ENCODE assay signal across 23 cellular contexts in the genomic region with DNA sequence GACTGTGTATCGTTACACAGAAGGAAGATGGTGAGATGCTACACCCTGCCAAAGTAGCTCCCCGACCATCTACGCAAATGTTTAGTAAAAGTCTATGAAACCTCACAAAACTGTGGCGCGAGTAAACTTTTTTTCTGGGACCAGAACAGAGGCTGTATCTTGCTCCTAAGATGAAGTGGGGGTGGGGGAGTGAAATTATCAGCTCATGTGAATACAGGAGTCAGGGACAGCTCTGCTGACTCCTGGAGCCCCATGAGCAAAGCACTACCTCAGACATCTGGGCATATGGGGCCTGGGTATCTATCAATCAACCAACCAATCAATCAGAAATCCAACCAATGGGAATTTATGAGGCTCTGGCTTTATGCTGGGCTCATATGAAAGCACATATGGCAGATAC.
"Had no signal": no experiment of that assay in that cellular context is flagged by ENCODE, and none has a peak within 500 bp of the region (broad histone marks: within the 10 kb centered on the region; RNA-seq: fewer than 3 reads in every experiment).

No MANE protein-coding gene starts in this region.

- H3K9me3 Mint-ChIP-seq: activated naive CD4-positive, alpha-beta T cell treated with anti-CD3 and anti-CD28 coated beads, Interleukin-2, amount 50 U/mL, for 24 hours had no signal

- H3K36me3 ChIP-seq: ascending aorta had no signal

- ATAC-seq: activated CD8-positive, alpha-beta T cell treated with anti-CD3 and anti-CD28 coated beads, Interleukin-2, amount 10 ng/mL, durations not matched to agents 7 days and 5 days; body of pancreas; WTC11 had no signal

- H3K4me3 Mint-ChIP-seq: activated CD8-positive, alpha-beta T cell treated with anti-CD3 and anti-CD28 coated beads, Interleukin-2, amount 10 ng/mL, durations not matched to agents 7 days and 5 days; activated naive CD4-positive, alpha-beta T cell treated with anti-CD3 and anti-CD28 coated beads, Interleukin-2, amount 50 U/mL, for 24 hours; T-helper 1 cell treated with Interleukin-12 subunit alpha and Interleukin-12 subunit beta and Interleukin-4 antibody, amounts not matched to agents 30 μg/mL and 1 μg/mL, for 36 hours; WTC11 had no signal

- H3K9me3 ChIP-seq: ascending aorta, body of pancreas had no signal

- H3K4me3 ChIP-seq: ascending aorta, body of pancreas, PC-9 had no signal

- H3K27me3 ChIP-seq: ascending aorta, body of pancreas had no signal

- H2AFZ ChIP-seq: PC-9 had no signal

- H3K27ac Mint-ChIP-seq: activated CD8-positive, alpha-beta T cell treated with anti-CD3 and anti-CD28 coated beads, Interleukin-2, amount 10 ng/mL, durations not matched to agents 7 days and 5 days; activated naive CD4-positive, alpha-beta T cell treated with anti-CD3 and anti-CD28 coated beads, Interleukin-2, amount 50 U/mL, for 24 hours; WTC11 had no signal

- H3K27ac ChIP-seq: ascending aorta, body of pancreas, PC-9 had no signal

- H3K4me1 Mint-ChIP-seq: activated naive CD4-positive, alpha-beta T cell treated with anti-CD3 and anti-CD28 coated beads, Interleukin-2, amount 50 U/mL, for 24 hours had no signal

- H3K36me3 Mint-ChIP-seq: activated naive CD4-positive, alpha-beta T cell treated with anti-CD3 and anti-CD28 coated beads, Interleukin-2, amount 50 U/mL, for 24 hours had no signal

- H3K4me2 ChIP-seq: PC-9 had no signal

- DNase-seq: activated CD4-positive, alpha-beta T cell treated with anti-CD3 and anti-CD28 coated beads for 48 hours; activated CD4-positive, alpha-beta T cell treated with anti-CD3 and anti-CD28 coated beads, Interleukin-2, amount 50 U/mL, for 4 hours; activated CD4-positive, CD25-positive, alpha-beta regulatory T cell treated with anti-CD3 and anti-CD28 coated beads, Interleukin-2, amount 50 U/mL, for 72 hours; activated CD8-positive, alpha-beta memory T cell treated with anti-CD3 and anti-CD28 coated beads, Interleukin-2, amount 50 U/mL, for 48 hours; activated CD8-positive, alpha-beta T cell treated with anti-CD3 and anti-CD28 coated beads, Interleukin-2, amount 10 ng/mL, durations not matched to agents 7 days and 5 days; activated effector memory CD4-positive, alpha-beta T cell treated with Interleukin-2 at 50 U/mL for 16 hours; activated naive CD4-positive, alpha-beta T cell; activated T-cell treated with anti-CD3 and anti-CD28 coated beads, Interleukin-2, amount 50 U/mL, for 1 hour; body of pancreas; Karpas-422; MM.1S; NCI-H1105; NCI-H1436; NCI-H1694 treated with DMSO at 0.1 percent for 48 hours; NCI-H2029 treated with DMSO at 0.1 percent for 48 hours; NCI-H446; NCI-H524; PC-9; SHP77 treated with DMSO at 0.1 percent for 48 hours had no signal
